In the genomic region with DNA sequence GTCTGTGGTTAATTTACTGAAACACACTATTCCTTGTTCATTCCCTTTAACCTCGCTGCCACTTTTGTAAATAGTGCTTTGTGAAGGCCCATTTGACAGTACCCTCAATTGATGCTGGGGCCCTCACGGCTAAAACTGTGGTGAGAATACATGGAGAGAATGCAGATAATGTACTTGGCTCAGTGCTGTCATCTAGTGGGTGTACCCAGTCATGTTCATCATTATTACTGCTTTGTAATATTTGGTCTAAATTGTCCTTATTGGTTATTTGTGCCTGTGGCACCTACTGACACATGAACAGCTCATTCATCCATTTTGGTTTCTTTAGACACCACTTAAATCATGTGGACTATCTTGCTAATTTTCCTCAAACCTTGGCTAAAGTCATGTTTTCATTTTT, we compare ENCODE assay signal across 12 cellular contexts.
A peak's percentile ranks its signal among the peaks of the same experiment; 100 is the strongest.
DNase-seq lines count a peak whose midpoint lies in the region; ATAC-seq and TF ChIP-seq lines count a peak whose summit lies in the region.
"Had no signal": no experiment of that assay in that cellular context is flagged by ENCODE, and none has a peak within 500 bp of the region (broad histone marks: within the 10 kb centered on the region; RNA-seq: fewer than 3 reads in every experiment).

No MANE protein-coding gene starts in this region.

- H3K4me1 ChIP-seq in PC-9 (replicated peaks; ENCODE audit: insufficient read depth) (no peaks in the 10 kb centered on the region), mesendoderm (ENCODE audit: control insufficient read depth, low read depth, low read length) (no peaks in the 10 kb centered on the region)
- H3K4me1 ChIP-seq: right atrium auricular region had no signal

- DNase-seq in GM12864 (ENCODE audit: low read depth), result no peak
- no peak for DNase-seq in PC-9
- peak; percentile 27 for DNase-seq in mesendoderm
- no peak for DNase-seq in D341Med (ENCODE audit: low spot score)
- no peak for DNase-seq in HK-2 (ENCODE audit: unreplicated experiment)
- DNase-seq: activated B cell treated with CpG ODN at 0.5 μM for 24 hours, foreskin fibroblast, NCI-H1092 treated with DMSO at 0.1 percent for 48 hours had no signal

- H3K23ac ChIP-seq in mesendoderm (ENCODE audit: low read length), result no peak overlapping the region

- H4K5ac ChIP-seq in mesendoderm (ENCODE audit: low read length), result no peak overlapping the region

- intact Hi-C loops in PC-9 (cut with micrococcal nuclease; ENCODE audit: unreplicated experiment), result loop anchor here (1.0 kb wide), 1 partner anchor 163 kb away; no protein-coding TSS in a partner anchor

- no peak overlapping the region for H3K4me2 ChIP-seq in PC-9
- H3K4me2 ChIP-seq in mesendoderm (ENCODE audit: low read length), result no peak overlapping the region

- H3K27me3 ChIP-seq in PC-9 (ENCODE audit: insufficient read depth, low read depth) (no peaks in the 10 kb centered on the region), mesendoderm (ENCODE audit: insufficient read depth, low read length, poor library complexity) (no peaks in the 10 kb centered on the region)
- H3K27me3 ChIP-seq: right atrium auricular region had no signal

- H3K9me2 ChIP-seq in PC-9 (ENCODE audit: insufficient read depth), result no peaks in the 10 kb centered on the region

- no peaks in the 10 kb centered on the region for H3K36me3 ChIP-seq in PC-9 (ENCODE audit: low read depth)
- H3K36me3 ChIP-seq in mesendoderm (ENCODE audit: control insufficient read depth, insufficient read depth, low read length), result no peaks in the 10 kb centered on the region
- H3K36me3 ChIP-seq: right atrium auricular region had no signal

- no TSS peak for BruUV-seq in PC-9 (replicated peaks; lab: Mats Ljungman, UMichigan)

- H3K56ac ChIP-seq in mesendoderm (ENCODE audit: low read length), result no peak overlapping the region

- H3F3A ChIP-seq in PC-9 (ENCODE audit: insufficient read depth, low read depth), result no peaks in the 10 kb centered on the region

- H3K79me2 ChIP-seq in PC-9 (ENCODE audit: low read depth) (no peaks in the 10 kb centered on the region; the same call in 1 of the 2 replicates), mesendoderm (ENCODE audit: control insufficient read depth, insufficient read depth, low read length) (no peaks in the 10 kb centered on the region)

- TF ChIP-seq CTCF in GM12864 (IDR thresholded peaks at IDR 0.05; ENCODE audit: low read depth, low read length, missing control alignments) (peak; percentile 58), PC-9 (conservative IDR thresholded peaks at IDR 0.05) (peak; percentile 52)

- WGBS in mesendoderm (ENCODE audit: extremely low coverage, insufficient coverage, low lambda C conversion rate), result no CpG with 5 or more reads among the region's 2 CpGs

- CTCF ChIA-PET in PC-9 (lab: Charles Lee), result interaction anchor here (1.2 kb wide), 1 partner anchor 37 kb away, joined by 4 read pairs; no protein-coding TSS in a partner anchor

- POLR2A ChIA-PET in PC-9 (lab: Charles Lee; ENCODE audit: unreplicated experiment), result no interaction called here

- H2BK120ac ChIP-seq in mesendoderm (ENCODE audit: low read depth, low read length), result no peak overlapping the region

- H3K27ac ChIP-seq in PC-9 (no peak overlapping the region), mesendoderm (ENCODE audit: low read depth, low read length) (no peak overlapping the region)
- H3K27ac ChIP-seq: right atrium auricular region had no signal

- H3K79me1 ChIP-seq in mesendoderm (ENCODE audit: low read length), result no peaks in the 10 kb centered on the region

- no peak overlapping the region for H2AFZ ChIP-seq in PC-9

- no peak overlapping the region for H2BK15ac ChIP-seq in mesendoderm (replicated peaks; ENCODE audit: low read depth)

- ATAC-seq in HG02884 (IDR thresholded peaks at IDR 0.05; ENCODE audit: unreplicated experiment) (peak; percentile 63), GM21619 (IDR thresholded peaks at IDR 0.05; ENCODE audit: unreplicated experiment) (no peak)
- ATAC-seq: Panc1 had no signal

- H3K18ac ChIP-seq in mesendoderm (ENCODE audit: low read length), result no peak overlapping the region

- no peak overlapping the region for H4K8ac ChIP-seq in mesendoderm (ENCODE audit: low read depth, low read length)

- no peak overlapping the region for H3K4me3 ChIP-seq in GM12864 (ENCODE audit: low read depth, low read length)
- H3K4me3 ChIP-seq in PC-9, result no peak overlapping the region
- H3K4me3 ChIP-seq in mesendoderm (ENCODE audit: low read length), result no peak overlapping the region
- H3K4me3 ChIP-seq: right atrium auricular region had no signal

- no peak overlapping the region for H2AK5ac ChIP-seq in mesendoderm (ENCODE audit: low read length)

- H2BK5ac ChIP-seq in mesendoderm (ENCODE audit: low read length), result no peak overlapping the region

- H3K9ac ChIP-seq in mesendoderm (ENCODE audit: low read length), result no peak overlapping the region

- H3K9me3 ChIP-seq in PC-9 (ENCODE audit: insufficient read depth, low read depth), result no peaks in the 10 kb centered on the region
- H3K9me3 ChIP-seq: right atrium auricular region had no signal

- no peaks in the 10 kb centered on the region for H4K20me1 ChIP-seq in PC-9 (ENCODE audit: insufficient read depth)

- H3K4ac ChIP-seq in mesendoderm (ENCODE audit: low read depth, low read length), result no peak overlapping the region
